ENCODE assay signal across 9 cellular contexts in the genomic region with DNA sequence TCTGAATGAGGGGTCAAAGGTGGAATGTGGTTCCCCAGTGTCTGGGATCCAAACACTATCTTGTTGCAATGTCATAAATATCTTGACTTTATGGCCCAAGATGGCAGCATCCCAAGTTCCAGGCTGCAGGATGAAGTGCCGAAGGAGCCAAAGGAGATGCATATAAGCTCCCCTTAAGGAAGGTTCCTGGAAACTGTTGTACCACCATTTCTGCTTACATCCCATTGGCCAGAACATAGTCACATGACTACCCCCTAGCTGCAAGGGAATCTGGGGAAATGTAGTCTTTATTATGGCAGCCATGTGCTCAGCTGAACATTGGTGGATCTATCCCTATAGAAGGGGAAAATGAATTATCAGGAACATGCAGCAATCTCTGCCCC. TPM values are rescaled to one million over a fixed set of nuclear protein-coding genes. Genes with fewer than 3 reads are reported as not detected.
DNase-seq lines count a peak whose midpoint lies in the region; ATAC-seq and TF ChIP-seq lines count a peak whose summit lies in the region.
"Had no signal": no experiment of that assay in that cellular context is flagged by ENCODE, and none has a peak within 500 bp of the region (broad histone marks: within the 10 kb centered on the region; RNA-seq: fewer than 3 reads in every experiment).

No MANE protein-coding gene starts in this region.

- no peaks in the 10 kb centered on the region for H3K4me1 Mint-ChIP-seq in CD8-positive, alpha-beta T cell (ENCODE audit: low read depth)
- H3K4me1 Mint-ChIP-seq: activated naive CD8-positive, alpha-beta T cell treated with anti-CD3 and anti-CD28 coated beads, Interleukin-2, amount 10 ng/mL, durations not matched to agents 7 days and 5 days had no signal

- intact Hi-C loops in right lobe of liver (cut with DNase I), result loop anchor here (10.0 kb wide), 1 partner anchor 247 kb away; no protein-coding TSS in a partner anchor
- intact Hi-C loops in CD8-positive, alpha-beta T cell (cut with DNase I, micrococcal nuclease), result no loop called here

- DNase-seq in GM13976 (ENCODE audit: low spot score), result peak; percentile 42
- peak; percentile 51 for DNase-seq in SK-MEL-5 (ENCODE audit: low read depth, low spot score)
- no peak for DNase-seq in right lobe of liver
- no peak for DNase-seq in CD8-positive, alpha-beta T cell
- DNase-seq in GDM1 (lab: John Stamatoyannopoulos, UW), result no peak
- no peak for DNase-seq in NCI-H446 treated with DMSO at 0.1 percent for 48 hours (lab: John Stamatoyannopoulos, UW)
- DNase-seq: activated naive CD8-positive, alpha-beta T cell treated with anti-CD3 and anti-CD28 coated beads, Interleukin-2, amount 10 ng/mL, durations not matched to agents 7 days and 5 days had no signal

- no peak overlapping the region for H3K27ac Mint-ChIP-seq in CD8-positive, alpha-beta T cell
- H3K27ac Mint-ChIP-seq: activated naive CD8-positive, alpha-beta T cell treated with anti-CD3 and anti-CD28 coated beads, Interleukin-2, amount 10 ng/mL, durations not matched to agents 7 days and 5 days had no signal

- no peaks in the 10 kb centered on the region for H3K27me3 ChIP-seq in right lobe of liver
- no peaks in the 10 kb centered on the region for H3K27me3 ChIP-seq in CD8-positive, alpha-beta T cell (ENCODE audit: insufficient read depth, low read length)

- no peaks in the 10 kb centered on the region for H3K9me3 Mint-ChIP-seq in CD8-positive, alpha-beta T cell
- H3K9me3 Mint-ChIP-seq: activated naive CD8-positive, alpha-beta T cell treated with anti-CD3 and anti-CD28 coated beads, Interleukin-2, amount 10 ng/mL, durations not matched to agents 7 days and 5 days had no signal

- no peak overlapping the region for H3K4me3 Mint-ChIP-seq in CD8-positive, alpha-beta T cell
- H3K4me3 Mint-ChIP-seq: activated naive CD8-positive, alpha-beta T cell treated with anti-CD3 and anti-CD28 coated beads, Interleukin-2, amount 10 ng/mL, durations not matched to agents 7 days and 5 days had no signal

- 83% methylated on average over 1 of the region's 1 CpG for WGBS in right lobe of liver (ENCODE audit: insufficient coverage, low coverage, low lambda C conversion rate, missing lambda C conversion rate)

- CTCF ChIA-PET in CD8-positive, alpha-beta T cell (lab: Charles Lee), result interaction anchor here (0.9 to 4.5 kb wide), 5 partner anchors 8 to 279 kb away, joined by 3 to 28 read pairs (median 3); no protein-coding TSS in a partner anchor

- no peak overlapping the region for H3K4me3 ChIP-seq in right lobe of liver
- no peak overlapping the region for H3K4me3 ChIP-seq in CD8-positive, alpha-beta T cell (ENCODE audit: low read depth, low read length)

- TF ChIP-seq CTCF in GM13976 (IDR thresholded peaks at IDR 0.05; ENCODE audit: borderline replicate concordance, control extremely low read depth, extremely low read depth, insufficient read depth, missing control alignments) (no peak), right lobe of liver (IDR thresholded peaks at IDR 0.05) (no peak)
- no peak for TF ChIP-seq CTCF in CD8-positive, alpha-beta T cell (IDR thresholded peaks at IDR 0.05)

- H3K27me3 Mint-ChIP-seq in CD8-positive, alpha-beta T cell (ENCODE audit: low read depth), result no peaks in the 10 kb centered on the region
- H3K27me3 Mint-ChIP-seq: activated naive CD8-positive, alpha-beta T cell treated with anti-CD3 and anti-CD28 coated beads, Interleukin-2, amount 10 ng/mL, durations not matched to agents 7 days and 5 days had no signal

- no peaks in the 10 kb centered on the region for H3K36me3 Mint-ChIP-seq in CD8-positive, alpha-beta T cell
- H3K36me3 Mint-ChIP-seq: activated naive CD8-positive, alpha-beta T cell treated with anti-CD3 and anti-CD28 coated beads, Interleukin-2, amount 10 ng/mL, durations not matched to agents 7 days and 5 days had no signal

- H3K27ac ChIP-seq in right lobe of liver, result no peak overlapping the region
- H3K27ac ChIP-seq in CD8-positive, alpha-beta T cell (ENCODE audit: low read depth, low read length), result no peak overlapping the region

- no peaks in the 10 kb centered on the region for H3K9me3 ChIP-seq in right lobe of liver
- H3K9me3 ChIP-seq in CD8-positive, alpha-beta T cell (ENCODE audit: low read length), result no peaks in the 10 kb centered on the region

- peaks cover 0 to 15% (median 0%) of the 10 kb centered on the region in 4 donors for H3K4me1 ChIP-seq in right lobe of liver
- no peaks in the 10 kb centered on the region for H3K4me1 ChIP-seq in CD8-positive, alpha-beta T cell (ENCODE audit: insufficient read depth, low read length)

- no peak for TF ChIP-seq POLR2A in right lobe of liver (IDR thresholded peaks at IDR 0.05)

- in situ Hi-C loops in GM13976 (cut with MboI; ENCODE audit: low sequenced_read_pairs, unreplicated experiment), result loop anchor here (25.0 kb wide), 2 partner anchors 239 to 514 kb away; no protein-coding TSS in a partner anchor
- in situ Hi-C loops in SK-MEL-5 (cut with HindIII; ENCODE audit: low pct_unique_long_range_greater_than_20kb, low sequenced_read_pairs), result no loop called here

- POLR2A ChIA-PET in CD8-positive, alpha-beta T cell (lab: Charles Lee), result interaction anchor here (1.2 kb wide), 1 partner anchor 245 kb away, joined by 3 read pairs; no protein-coding TSS in a partner anchor

- no peaks in the 10 kb centered on the region for H3K36me3 ChIP-seq in right lobe of liver
- H3K36me3 ChIP-seq in CD8-positive, alpha-beta T cell (ENCODE audit: insufficient read depth, low read length), result no peaks in the 10 kb centered on the region

- ATAC-seq in HG03045 (IDR thresholded peaks at IDR 0.05; ENCODE audit: unreplicated experiment) (peak; percentile 16), right lobe of liver (peak in 3 of 4 donors; percentile 4 to 32 (median 13)), HG02970 (IDR thresholded peaks at IDR 0.05; ENCODE audit: low FRiP score, unreplicated experiment) (no peak)
- ATAC-seq in CD8-positive, alpha-beta T cell, result no peak

RNA-seq across cellular contexts. Expression of a gene that starts 54.3 kb away (rescaled TPM):
- 5.0 and 8.1 TPM in 2 replicates for total RNA-seq in SK-MEL-5 (2014; rRNA removed; shearing (Covaris generic))
- 8.8 and 14.8 TPM in 2 replicates for polyA plus RNA-seq in SK-MEL-5 (2015; cell fraction: cytosol; rRNA removed)
- 10.3 and 21.3 TPM in 2 replicates for polyA plus RNA-seq in SK-MEL-5 (2015; cell fraction: nucleus; rRNA removed)
- 100 to 1,000 TPM in 5 of 6 experiments, 10 to 100 TPM in 1; 65.5 to 366 (median 233) TPM for total RNA-seq in right lobe of liver
- 10 to 100 TPM; 13.6 to 14.0 TPM for total RNA-seq in CD8-positive, alpha-beta T cell

Comparison
In these comparisons a context has a peak if more than half of its experiments do, and no peak if none do; other contexts are left out.
1. DNase-seq: peak in GM13976 (single experiment) and SK-MEL-5 (single experiment); none in right lobe of liver (0 of 3), CD8-positive, alpha-beta T cell (0 of 7), GDM1 (single experiment) and NCI-H446 treated with DMSO at 0.1 percent for 48 hours (single experiment).
2. ATAC-seq: peak in HG03045 (single experiment) and right lobe of liver (3 of 4); none in CD8-positive, alpha-beta T cell (single experiment) and HG02970 (single experiment).
3. intact Hi-C loops: an anchor here in right lobe of liver (10.0 kb wide); none called in CD8-positive, alpha-beta T cell.